Comparison of ENCODE assay signal across 8 cellular contexts in the genomic region with DNA sequence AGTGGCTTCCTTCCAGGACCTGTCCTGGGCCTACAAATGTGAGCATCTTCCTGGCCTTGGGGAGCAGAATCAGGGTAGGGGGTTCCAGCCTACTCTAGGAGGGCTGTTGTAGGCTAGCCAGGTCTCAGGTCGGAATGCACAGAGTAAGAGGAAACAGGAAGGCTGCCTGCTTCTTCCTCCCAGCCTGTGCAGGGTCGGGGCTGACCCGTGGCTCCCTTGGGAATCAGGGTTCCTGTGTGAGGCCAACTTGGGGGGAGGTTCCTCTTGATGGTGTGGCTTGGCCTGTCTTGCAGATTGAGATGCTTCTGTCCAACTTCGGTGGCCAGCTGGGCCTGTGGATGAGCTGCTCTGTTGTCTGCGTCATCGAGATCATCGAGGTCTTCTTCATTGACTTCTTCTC.
"Had no signal": no experiment of that assay in that cellular context is flagged by ENCODE, and none has a peak within 500 bp of the region (broad histone marks: within the 10 kb centered on the region; RNA-seq: fewer than 3 reads in every experiment).

No MANE protein-coding gene starts in this region.

- ATAC-seq: GM23338, HepG2 had no signal

- H3K27ac ChIP-seq: HL-60, KMS-11 had no signal

- H3K4me2 ChIP-seq: GM23338, KMS-11 had no signal

- H3K4me3 ChIP-seq: GM23338 had no signal

- H3K9ac ChIP-seq: KMS-11 had no signal

- DNase-seq: H9, HCEC 1CT, Karpas-422, KBM-7 had no signal
